In the genomic region with DNA sequence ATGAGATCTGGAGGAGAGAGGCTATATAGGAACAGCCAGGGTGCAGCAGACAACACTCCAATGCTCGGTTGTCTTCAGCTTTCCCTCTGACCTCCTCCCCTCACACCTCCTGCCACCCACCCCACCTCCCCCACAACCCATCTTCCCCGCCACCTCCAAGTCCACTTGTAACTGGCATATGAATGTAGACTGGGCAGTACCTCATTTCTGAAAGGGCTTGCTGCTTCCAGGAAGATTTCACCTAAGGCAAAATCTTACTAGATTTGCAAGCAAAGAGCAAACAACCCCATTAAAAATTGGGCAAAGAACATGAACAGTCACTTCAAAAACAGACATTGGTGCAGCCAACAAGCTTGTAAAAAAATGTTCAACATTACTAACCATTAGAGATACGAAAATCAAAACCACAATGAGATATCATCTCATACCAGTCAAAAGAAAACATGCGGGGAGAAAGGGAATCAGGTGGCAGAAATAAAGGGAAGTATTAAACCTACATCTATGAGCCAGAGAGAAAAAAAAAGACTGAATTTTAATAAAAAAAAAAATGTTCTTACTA, we compare ENCODE assay signal across 18 cellular contexts.
DNase-seq lines count a peak whose midpoint lies in the region; ATAC-seq and TF ChIP-seq lines count a peak whose summit lies in the region.
"Had no signal": no experiment of that assay in that cellular context is flagged by ENCODE, and none has a peak within 500 bp of the region (broad histone marks: within the 10 kb centered on the region; RNA-seq: fewer than 3 reads in every experiment).

No MANE protein-coding gene starts in this region.

- intact Hi-C loops in PC-3 (cut with micrococcal nuclease) = loop anchor here (1.0 to 5.0 kb wide), 4 partner anchors 50 to 547 kb away; no protein-coding TSS in a partner anchor
- intact Hi-C loops in natural killer cell (cut with micrococcal nuclease) = no loop called here

- peaks cover 58% of the 10 kb centered on the region for H3K4me1 ChIP-seq in PC-3 (ENCODE audit: insufficient read depth, low read length)
- H3K4me1 ChIP-seq: SJCRH30 had no signal

- H3F3A ChIP-seq in PC-3 (ENCODE audit: low read length, unreplicated experiment) = no peaks in the 10 kb centered on the region

- H3K9me3 Mint-ChIP-seq in progenitor cell of endocrine pancreas (ENCODE audit: low read depth) (peaks cover under 1% of the 10 kb centered on the region), natural killer cell (no peaks in the 10 kb centered on the region)

- no peak overlapping the region for H2AFZ ChIP-seq in PC-3 (ENCODE audit: low read length)

- peak overlapping the region; percentile 74 for H3K4me2 ChIP-seq in PC-3 (ENCODE audit: low read length)

- H3K4me3 Mint-ChIP-seq in progenitor cell of endocrine pancreas (ENCODE audit: low read depth) = no peak overlapping the region
- no peak overlapping the region for H3K4me3 Mint-ChIP-seq in natural killer cell
- H3K4me3 Mint-ChIP-seq: T-helper 17 cell had no signal

- CTCF ChIA-PET in BJ (lab: Yijun Ruan, JAX) (no interaction called here), PC-3 (lab: Charles Lee) (interaction anchor here (0.6 to 1.5 kb wide), 4 partner anchors 39 to 85 kb away, joined by 3 to 6 read pairs (median 4); no protein-coding TSS in a partner anchor)

- H3K27me3 Mint-ChIP-seq in progenitor cell of endocrine pancreas (no peaks in the 10 kb centered on the region), natural killer cell (ENCODE audit: low read depth in 2 of 2) (peaks cover 8 to 31% of the 10 kb centered on the region in 2 donors)

- no peaks in the 10 kb centered on the region for H3K9me3 ChIP-seq in PC-3 (ENCODE audit: low read length)
- H3K9me3 ChIP-seq: MG63, SJCRH30 had no signal

- H3K4me1 Mint-ChIP-seq in progenitor cell of endocrine pancreas (ENCODE audit: low read depth) = peaks cover 14% of the 10 kb centered on the region
- no peaks in the 10 kb centered on the region for H3K4me1 Mint-ChIP-seq in natural killer cell
- H3K4me1 Mint-ChIP-seq: T-helper 17 cell had no signal

- no peak for TF ChIP-seq CTCF in BJ (IDR thresholded peaks at IDR 0.05; ENCODE audit: insufficient read depth, low read depth, low read length)
- no peak for TF ChIP-seq CTCF in PC-3 (conservative IDR thresholded peaks at IDR 0.05; ENCODE audit: low read depth, low read length)
- TF ChIP-seq CTCF in VCaP (conservative IDR thresholded peaks at IDR 0.05) = no peak
- no peak for TF ChIP-seq CTCF in progenitor cell of endocrine pancreas (IDR thresholded peaks at IDR 0.05; ENCODE audit: unreplicated experiment)
- no peak for TF ChIP-seq CTCF in natural killer cell (IDR thresholded peaks at IDR 0.05)

- H3K4me3 ChIP-seq in BJ (ENCODE audit: low read depth, low read length) (no peak overlapping the region), PC-3 (ENCODE audit: low read length) (peak overlapping the region; percentile 53; the same call in 1 of the 2 replicates)
- H3K4me3 ChIP-seq: MG63, SJCRH30 had no signal

- BruUV-seq in PC-3 (replicated peaks; lab: Mats Ljungman, UMichigan) = no TSS peak

- ATAC-seq in PC-3 (peak; percentile 70), natural killer cell (no peak)
- ATAC-seq: T-helper 17 cell had no signal

- no peaks in the 10 kb centered on the region for H4K20me1 ChIP-seq in PC-3 (ENCODE audit: low read length)

- H3K9me2 ChIP-seq in PC-3 (replicated peaks; ENCODE audit: low read length) = no peaks in the 10 kb centered on the region

- peak overlapping the region; percentile 42 for H3K9ac ChIP-seq in PC-3 (ENCODE audit: low read length)

- H3K27ac ChIP-seq in PC-3 (ENCODE audit: low read length) (peak overlapping the region; percentile 91), VCaP (peak overlapping the region; percentile 38; the same call in 1 of the 2 replicates)
- H3K27ac ChIP-seq: SJCRH30 had no signal

- H3K36me3 ChIP-seq in BJ (ENCODE audit: control insufficient read depth, insufficient read depth, low read length) = no peaks in the 10 kb centered on the region
- no peaks in the 10 kb centered on the region for H3K36me3 ChIP-seq in PC-3 (ENCODE audit: low read depth, low read length)
- H3K36me3 ChIP-seq: MG63, SJCRH30 had no signal

- H3K27ac Mint-ChIP-seq in progenitor cell of endocrine pancreas (no peak overlapping the region), natural killer cell (no peak overlapping the region)
- H3K27ac Mint-ChIP-seq: T-helper 17 cell had no signal

- H3K27me3 ChIP-seq in BJ (ENCODE audit: control insufficient read depth, insufficient read depth, low read length) = no peaks in the 10 kb centered on the region
- H3K27me3 ChIP-seq in PC-3 (ENCODE audit: low read length) = no peaks in the 10 kb centered on the region
- H3K27me3 ChIP-seq: MG63, SJCRH30 had no signal

- no peaks in the 10 kb centered on the region for H3K79me2 ChIP-seq in PC-3 (ENCODE audit: low read length)

- DNase-seq in BJ (ENCODE audit: low read depth) (peak; percentile 3), HS-27A (ENCODE audit: low read depth) (peak; percentile 0), PC-3 (peak; percentile 93), NCI-H446 (lab: John Stamatoyannopoulos, UW) (no peak), progenitor cell of endocrine pancreas (ENCODE audit: low spot score, unreplicated experiment) (no peak), amniotic stem cell (lab: John Stamatoyannopoulos, UW) (no peak), natural killer cell (no peak)
- DNase-seq: C1 segment of cervical spinal cord, KG1, MG63, NCI-H1048, NCI-H1436 treated with DMSO at 0.1 percent for 48 hours, NCI-H2029, NCI-H510A, NCI-H748 treated with DMSO at 0.1 percent for 48 hours, SJCRH30, T-helper 17 cell had no signal

- H3K36me3 Mint-ChIP-seq in progenitor cell of endocrine pancreas (ENCODE audit: insufficient read depth) (no peaks in the 10 kb centered on the region), natural killer cell (no peaks in the 10 kb centered on the region)

- POLR2A ChIA-PET in BJ (lab: Charles Lee) = no interaction called here
- POLR2A ChIA-PET in PC-3 (lab: Charles Lee; ENCODE audit: unreplicated experiment) = interaction anchor here (0.7 to 1.4 kb wide), 2 partner anchors 82 to 161 kb away, joined by 4 to 12 read pairs; no protein-coding TSS in a partner anchor

Comparison
In these comparisons a context has a peak if more than half of its experiments do, and no peak if none do; other contexts are left out.
1. DNase-seq: peak in BJ (single experiment), HS-27A (single experiment) and PC-3 (single experiment); none in NCI-H446 (0 of 2), progenitor cell of endocrine pancreas (single experiment), amniotic stem cell (single experiment) and natural killer cell (single experiment).